29 cellular contexts compared by ENCODE assay signal in genomic region chr17:81131486-81132196, GRCh38. TPM values are rescaled to one million over a fixed set of nuclear protein-coding genes. Genes with fewer than 3 reads are reported as not detected.
DNase-seq lines count a peak whose midpoint lies in the region; ATAC-seq, FAIRE-seq and TF ChIP-seq lines count a peak whose summit lies in the region.
"Had no signal": no experiment of that assay in that cellular context is flagged by ENCODE, and none has a peak within 500 bp of the region (broad histone marks: within the 10 kb centered on the region; RNA-seq: fewer than 3 reads in every experiment).

No MANE protein-coding gene starts in this region.

- H3K4me2 ChIP-seq in GM23338 (no peak overlapping the region), K562 (ENCODE audit: insufficient read depth, low read length) (no peak overlapping the region), neuronal stem cell (ENCODE audit: insufficient read depth, low read length, poor library complexity, severe bottlenecking) (no peak overlapping the region)
- H3K4me2 ChIP-seq: SK-N-SH had no signal

- H3K4me1 ChIP-seq in GM23338 (ENCODE audit: insufficient read depth), result no peaks in the 10 kb centered on the region
- peaks cover 6 to 91% of the 10 kb centered on the region in 2 experiments; a peak in 4 of 5 replicates for H3K4me1 ChIP-seq in K562 (replicated peaks in 1 of 2; ENCODE audit: control insufficient read depth in 2 of 2, insufficient read depth in 2 of 2, low read length in 2 of 2)
- H3K4me1 ChIP-seq in neuronal stem cell (ENCODE audit: control insufficient read depth in 2 of 2, insufficient read depth in 1 of 2, low read depth in 1 of 2, low read length in 2 of 2), result peaks cover 45 to 47% of the 10 kb centered on the region in 2 donors
- peaks cover 2% of the 10 kb centered on the region for H3K4me1 ChIP-seq in SJCRH30

- H3K27me3 Mint-ChIP-seq in GM23338 (ENCODE audit: insufficient read depth, low read depth, poor library complexity), result peaks cover 4% of the 10 kb centered on the region
- H3K27me3 Mint-ChIP-seq: CD4-positive, alpha-beta memory T cell had no signal

- H2BK12ac ChIP-seq in neuronal stem cell (ENCODE audit: low read length), result peak overlapping the region; percentile 98

- in situ Hi-C loops in K562 (cut with MboI), result loop anchor here (25.0 kb wide), 1 partner anchor 106 kb away; the partner anchor contains the start of genes NDUFAF8 and TEPSIN

- peak overlapping the region; percentile 100 for H2AK5ac ChIP-seq in neuronal stem cell (ENCODE audit: low read depth, low read length)

- CTCF ChIA-PET in K562 (lab: Yijun Ruan, JAX; ENCODE audit: low intra/inter-chr PET ratio), result no interaction called here

- no peak overlapping the region for H4K91ac ChIP-seq in neuronal stem cell (ENCODE audit: low read depth, low read length, poor library complexity)

- POLR2A ChIA-PET in K562 (lab: Yijun Ruan, JAX), result interaction anchor here (0.7 to 1.9 kb wide), 3 partner anchors 8 to 395 kb away, joined by 3 to 6 read pairs (median 3); no protein-coding TSS in a partner anchor

- no peak overlapping the region for H3K23ac ChIP-seq in neuronal stem cell (ENCODE audit: low read depth, low read length, poor library complexity)

- H3K9ac ChIP-seq in K562 (ENCODE audit: insufficient read depth in 1 of 2, low read depth in 2 of 2, low read length in 2 of 2) (no peak overlapping the region), neuronal stem cell (ENCODE audit: low read depth, low read length, poor library complexity) (no peak overlapping the region)
- H3K9ac ChIP-seq: SK-N-SH had no signal

- no peak for TF ChIP-seq POLR2A in K562 (conservative IDR thresholded peaks at IDR 0.05)

- peak overlapping the region; percentile 95 for H3K4ac ChIP-seq in neuronal stem cell (ENCODE audit: low read length)

- no peak overlapping the region for H2AFZ ChIP-seq in GM23338
- H2AFZ ChIP-seq in K562 (ENCODE audit: low read depth, low read length), result no peak overlapping the region
- no peak overlapping the region for H2AFZ ChIP-seq in neuronal stem cell (ENCODE audit: low read length)

- H3K18ac ChIP-seq in neuronal stem cell (ENCODE audit: low read length), result peak overlapping the region; percentile 95

- H3K27ac Mint-ChIP-seq in GM23338, result no peak overlapping the region
- H3K27ac Mint-ChIP-seq: CD4-positive, alpha-beta memory T cell; T-helper 2 cell treated with Interferon-gamma antibody and Interleukin-4, amounts not matched to agents 5 μg/mL and 100 μg/mL, for 36 hours had no signal

- H3K4me3 Mint-ChIP-seq in GM23338, result no peak overlapping the region
- H3K4me3 Mint-ChIP-seq: CD4-positive, alpha-beta memory T cell; T-helper 2 cell treated with Interferon-gamma antibody and Interleukin-4, amounts not matched to agents 5 μg/mL and 100 μg/mL, for 36 hours had no signal

- H3K4me3 ChIP-seq in GM23338 (no peak overlapping the region), K562 (no peak overlapping the region), neuronal stem cell (ENCODE audit: low read length in 2 of 2) (no peak overlapping the region), SJCRH30 (no peak overlapping the region)
- H3K4me3 ChIP-seq: left ventricle myocardium inferior had no signal

- FAIRE-seq in K562 (lab: Jason Lieb, UNC), result no peak
- FAIRE-seq: HTR-8/SVneo had no signal

- H4K8ac ChIP-seq in neuronal stem cell (ENCODE audit: low read depth, low read length), result peak overlapping the region; percentile 96

- no peaks in the 10 kb centered on the region for H3F3A ChIP-seq in GM23338 (replicated peaks; ENCODE audit: low read depth)

- H4K20me1 ChIP-seq in GM23338 (replicated peaks; ENCODE audit: insufficient read depth) (no peaks in the 10 kb centered on the region), K562 (replicated peaks; ENCODE audit: control insufficient read depth, insufficient read depth, low read length) (peaks cover 6% of the 10 kb centered on the region)

- no TSS peak for BruUV-seq in K562 (replicated peaks; lab: Mats Ljungman, UMichigan)

- no peaks in the 10 kb centered on the region for H3K9me3 ChIP-seq in K562 (replicated peaks; ENCODE audit: control insufficient read depth, insufficient read depth, low read depth, low read length)
- peaks cover 0 to 1% of the 10 kb centered on the region in 2 donors for H3K9me3 ChIP-seq in neuronal stem cell (replicated peaks in 1 of 2; ENCODE audit: control insufficient read depth in 2 of 2, insufficient read depth in 1 of 2, low read depth in 1 of 2, low read length in 2 of 2)
- H3K9me3 ChIP-seq in SJCRH30 (replicated peaks), result no peaks in the 10 kb centered on the region
- H3K9me3 ChIP-seq: left ventricle myocardium inferior, SK-N-SH had no signal

- no peaks in the 10 kb centered on the region for H3K36me3 Mint-ChIP-seq in GM23338 (ENCODE audit: low read depth)
- H3K36me3 Mint-ChIP-seq: CD4-positive, alpha-beta memory T cell had no signal

- peak overlapping the region; percentile 99 for H2BK5ac ChIP-seq in neuronal stem cell (ENCODE audit: low read length)

- H2BK15ac ChIP-seq in neuronal stem cell (ENCODE audit: low read length), result peak overlapping the region; percentile 82

- intact Hi-C loops in K562 (cut with micrococcal nuclease), result no loop called here

- no peak for TF ChIP-seq EP300 in K562 (IDR thresholded peaks at IDR 0.05; ENCODE audit: low read length)

- H2BK120ac ChIP-seq in neuronal stem cell (ENCODE audit: low read depth, low read length), result no peak overlapping the region

- H3K9me1 ChIP-seq in K562 (ENCODE audit: control insufficient read depth, insufficient read depth, low read length), result no peaks in the 10 kb centered on the region

- no peak for TF ChIP-seq CTCF in GM23338 (conservative IDR thresholded peaks at IDR 0.05; ENCODE audit: low read depth in 2 of 2)
- TF ChIP-seq CTCF in K562 (IDR thresholded peaks at IDR 0.05 in 2 of 3, conservative IDR thresholded peaks at IDR 0.05 in 1 of 3; ENCODE audit: insufficient read depth in 2 of 3, low read depth in 1 of 3, low read length in 3 of 3), result no peak

- H3K79me2 ChIP-seq in GM23338 (replicated peaks; ENCODE audit: insufficient read depth) (no peaks in the 10 kb centered on the region), K562 (ENCODE audit: control insufficient read depth, insufficient read depth, low read length) (no peaks in the 10 kb centered on the region)

- H3K14ac ChIP-seq in neuronal stem cell (ENCODE audit: low read length), result peak overlapping the region; percentile 98

- H3K9me3 Mint-ChIP-seq in GM23338, result no peaks in the 10 kb centered on the region
- H3K9me3 Mint-ChIP-seq: CD4-positive, alpha-beta memory T cell; T-helper 2 cell treated with Interferon-gamma antibody and Interleukin-4, amounts not matched to agents 5 μg/mL and 100 μg/mL, for 36 hours had no signal

- no peaks in the 10 kb centered on the region for H3K9me2 ChIP-seq in GM23338 (ENCODE audit: insufficient read depth)
- H3K9me2 ChIP-seq: SK-N-SH had no signal

- no peak overlapping the region for H3K27ac ChIP-seq in GM23338 (ENCODE audit: low read depth)
- H3K27ac ChIP-seq in K562 (ENCODE audit: extremely low read depth, low read depth, low read length), result no peak overlapping the region
- H3K27ac ChIP-seq in layer of hippocampus (ENCODE audit: low read depth, low read length), result peak overlapping the region; percentile 99
- H3K27ac ChIP-seq in neuronal stem cell (replicated peaks; ENCODE audit: low read length), result peak overlapping the region; percentile 15
- H3K27ac ChIP-seq in SJCRH30, result no peak overlapping the region
- H3K27ac ChIP-seq: left ventricle myocardium inferior had no signal

- DNase-seq in GM23338 (ENCODE audit: low spot score) (peak; percentile 49), K562 (ENCODE audit: extremely low read depth in 1 of 4, low spot score in 3 of 4) (no peak), neuronal stem cell (ENCODE audit: low spot score) (no peak), NCI-H2196 treated with DMSO at 0.1 percent for 48 hours (lab: John Stamatoyannopoulos, UW; ENCODE audit: unreplicated experiment) (no peak), hepatic stellate cell (ENCODE audit: low spot score) (no peak), amniotic stem cell (lab: John Stamatoyannopoulos, UW) (no peak), SJCRH30 (no peak)
- DNase-seq: activated CD4-positive, alpha-beta T cell treated with anti-CD3 and anti-CD28 coated beads, Interleukin-2, amount 50 U/mL, for 48 hours; activated CD8-positive, alpha-beta memory T cell treated with anti-CD3 and anti-CD28 coated beads, Interleukin-2, amount 50 U/mL, for 4 hours; activated naive CD4-positive, alpha-beta T cell treated with anti-CD3 and anti-CD28 coated beads, Interleukin-2, amount 50 U/mL, for 16 hours; AML-193; CD4-positive, alpha-beta memory T cell; DMS 273 treated with DMSO at 0.1 percent for 48 hours; Karpas-422; left ventricle myocardium inferior; midbrain; NCI-H1930; NCI-H2227 treated with DMSO at 0.1 percent for 48 hours; NCI-H748 treated with DMSO at 0.1 percent for 48 hours; SK-N-SH; stimulated activated CD4-positive, alpha-beta T cell treated with anti-CD3 and anti-CD28 coated beads, Interleukin-15, amount 100 ng/mL, for 24 hours; stimulated activated naive CD8-positive, alpha-beta T cell treated with anti-CD3 and anti-CD28 coated beads, Interleukin-15, Interleukin-2, amounts not matched to agents 100 U/mL and 50 U/mL, for 24 hours; trophoblast cell had no signal

- no peak for TF ChIP-seq RAD21 in K562 (CRISPR knock-in tag; conservative IDR thresholded peaks at IDR 0.05 in 1 of 2, IDR thresholded peaks at IDR 0.05 in 1 of 2)

- H3K36me3 ChIP-seq in GM23338 (ENCODE audit: insufficient read depth), result no peaks in the 10 kb centered on the region
- no peaks in the 10 kb centered on the region for H3K36me3 ChIP-seq in K562 (ENCODE audit: control insufficient read depth, insufficient read depth, low read length)
- H3K36me3 ChIP-seq in neuronal stem cell (replicated peaks in 1 of 2; ENCODE audit: control insufficient read depth in 2 of 2, insufficient read depth in 2 of 2, low read length in 2 of 2), result no peaks in the 10 kb centered on the region
- H3K36me3 ChIP-seq in SJCRH30, result no peaks in the 10 kb centered on the region
- H3K36me3 ChIP-seq: left ventricle myocardium inferior had no signal

- H3K27me3 ChIP-seq in GM23338 (ENCODE audit: insufficient read depth) (no peaks in the 10 kb centered on the region), K562 (ENCODE audit: control insufficient read depth in 2 of 2, insufficient read depth in 2 of 2, low read length in 2 of 2) (peaks cover 9 to 31% of the 10 kb centered on the region in 2 experiments; a peak in 4 of 5 replicates), layer of hippocampus (ENCODE audit: control insufficient read depth, insufficient read depth, low read length) (no peaks in the 10 kb centered on the region), neuronal stem cell (ENCODE audit: control insufficient read depth in 3 of 3, insufficient read depth in 3 of 3, low read depth in 1 of 3, low read length in 3 of 3) (no peaks in the 10 kb centered on the region), SJCRH30 (no peaks in the 10 kb centered on the region)

- H3K79me1 ChIP-seq in neuronal stem cell (ENCODE audit: low read depth, low read length), result peaks cover 7% of the 10 kb centered on the region

- H3K4me1 Mint-ChIP-seq in GM23338, result no peaks in the 10 kb centered on the region
- H3K4me1 Mint-ChIP-seq: CD4-positive, alpha-beta memory T cell had no signal

- ATAC-seq in GM23338 (peak; percentile 51), K562 (no peak)
- ATAC-seq: stimulated activated naive CD8-positive, alpha-beta T cell treated with anti-CD3 and anti-CD28 coated beads, Interleukin-15, Interleukin-2, amounts not matched to agents 100 U/mL and 50 U/mL, for 24 hours had no signal

- 34% methylated on average over 14 of the region's 14 CpGs for WGBS in K562 (ENCODE audit: insufficient coverage, low coverage, missing lambda C conversion rate)
- no CpG with 5 or more reads among the region's 14 CpGs for WGBS in neuronal stem cell (ENCODE audit: extremely low coverage in 2 of 2, insufficient read length in 2 of 2, insufficient replicate concordance in 1 of 2), 2 donors

RNA-seq across cellular contexts. Expression of gene PVALEF, which starts 33.7 kb away (rescaled TPM):
- not detected in 2 replicates for total RNA-seq in GM23338 (2014; rRNA removed; shearing (Covaris generic))
- polyA plus RNA-seq in GM23338 (2016; fragmentation: Nextera tagmentation; extraction: Ambion mirVana) (not detected in 2 replicates), K562 (2011; rRNA removed) (not detected in 2 replicates), K562 (2014; fragmentation: Illumina TruSeq; extraction: Trizol) (not detected in 2 replicates), K562 (2014; fragmentation: Nextera tagmentation; extraction: Ambion mirVana) (not detected), K562 (2014; rRNA removed) (not detected in 2 replicates)
- total RNA-seq in K562 (2011; cell fraction: chromatin; rRNA removed; ENCODE audit: low replicate concordance), result not detected in 2 replicates
- not detected in 2 replicates for total RNA-seq in K562 (2011; cell fraction: nucleolus; rRNA removed)
- not detected in 2 replicates for total RNA-seq in K562 (2011; cell fraction: nucleoplasm; rRNA removed)
- total RNA-seq in K562 (2014; rRNA removed) (not detected in 2 replicates), K562 (2014; rRNA removed; fragmentation: Illumina TruSeq; extraction: Trizol) (not detected in 2 replicates), K562 (2015; rRNA removed; fragmentation: Illumina TruSeq; extraction: Trizol) (not detected in 2 replicates), K562 (2021) (not detected in 2 replicates)
- polyA plus RNA-seq in K562 (2011; cell fraction: cytosol; rRNA removed), result not detected in 2 replicates
- not detected in 2 replicates for polyA plus RNA-seq in K562 (2011; cell fraction: nucleus; rRNA removed)
- polyA plus RNA-seq in K562 (2012), result not detected in 2 replicates
- polyA minus RNA-seq in K562 (2011; rRNA and poly(A)+ RNA removed), result not detected in 2 replicates
- not detected in 2 replicates for polyA minus RNA-seq in K562 (2011; cell fraction: cytosol; rRNA and poly(A)+ RNA removed)
- polyA minus RNA-seq in K562 (2011; cell fraction: nucleus; rRNA and poly(A)+ RNA removed), result not detected in 2 replicates
- polyA plus RNA-seq in neuronal stem cell (2013, experiment 1 of 2), result 0.06 TPM
- polyA plus RNA-seq in neuronal stem cell (2013, experiment 2 of 2), result 0.04 TPM
- 0.43 and 0.61 TPM in 2 replicates for total RNA-seq in SJCRH30 (2014; rRNA removed; shearing (Covaris generic))
- total RNA-seq: A172; CD4-positive, alpha-beta memory T cell; left ventricle myocardium inferior; posterior vena cava; sciatic nerve had no signal
- polyA plus RNA-seq: CD4-positive, alpha-beta memory T cell; SK-N-SH had no signal

RNA-seq across cellular contexts. Expression of gene AATK, which starts 34.4 kb away (rescaled TPM):
- total RNA-seq in GM23338 (2014; rRNA removed; shearing (Covaris generic)), result 2.3 and 5.0 TPM in 2 replicates
- polyA plus RNA-seq in GM23338 (2016; fragmentation: Nextera tagmentation; extraction: Ambion mirVana) (1.1 and 1.3 TPM in 2 replicates), K562 (2011; rRNA removed) (0.43 and 0.50 TPM in 2 replicates), K562 (2014; fragmentation: Illumina TruSeq; extraction: Trizol) (0.29 TPM in 1 of 2 replicates, not detected in the other), K562 (2014; fragmentation: Nextera tagmentation; extraction: Ambion mirVana) (not detected), K562 (2014; rRNA removed) (0.25 and 0.26 TPM in 2 replicates)
- total RNA-seq in K562 (2011; cell fraction: chromatin; rRNA removed; ENCODE audit: low replicate concordance), result 0.63 and 1.3 TPM in 2 replicates
- 1.3 TPM in 2 replicates for total RNA-seq in K562 (2011; cell fraction: nucleolus; rRNA removed)
- 0.84 and 1.1 TPM in 2 replicates for total RNA-seq in K562 (2011; cell fraction: nucleoplasm; rRNA removed)
- total RNA-seq in K562 (2014; rRNA removed) (0.24 TPM in 1 of 2 replicates, not detected in the other), K562 (2014; rRNA removed; fragmentation: Illumina TruSeq; extraction: Trizol) (0.10 TPM in 1 of 2 replicates, not detected in the other), K562 (2015; rRNA removed; fragmentation: Illumina TruSeq; extraction: Trizol) (0.11 TPM in 1 of 2 replicates, not detected in the other), K562 (2021) (0.51 and 0.55 TPM in 2 replicates)
- polyA plus RNA-seq in K562 (2011; cell fraction: cytosol; rRNA removed), result 0.46 and 1.1 TPM in 2 replicates
- polyA plus RNA-seq in K562 (2011; cell fraction: nucleus; rRNA removed), result 1.6 and 3.2 TPM in 2 replicates
- polyA plus RNA-seq in K562 (2012), result 0.18 and 0.32 TPM in 2 replicates
- not detected in 2 replicates for polyA minus RNA-seq in K562 (2011; rRNA and poly(A)+ RNA removed)
- 1.0 and 1.1 TPM in 2 replicates for polyA minus RNA-seq in K562 (2011; cell fraction: cytosol; rRNA and poly(A)+ RNA removed)
- 0.78 and 1.5 TPM in 2 replicates for polyA minus RNA-seq in K562 (2011; cell fraction: nucleus; rRNA and poly(A)+ RNA removed)
- polyA plus RNA-seq in neuronal stem cell (2013, experiment 1 of 2), result 5.6 TPM
- polyA plus RNA-seq in neuronal stem cell (2013, experiment 2 of 2), result 5.4 TPM
- total RNA-seq in SJCRH30 (2014; rRNA removed; shearing (Covaris generic)), result 24.0 and 24.2 TPM in 2 replicates

Comparison
In these comparisons a context has a peak if more than half of its experiments do, and no peak if none do; other contexts are left out.
1. H3K27ac ChIP-seq: peak in layer of hippocampus (single experiment) and neuronal stem cell (single experiment); none in GM23338 (single experiment), K562 (single experiment) and SJCRH30 (single experiment).